ENCODE assay signal across 9 cellular contexts in the genomic region with DNA sequence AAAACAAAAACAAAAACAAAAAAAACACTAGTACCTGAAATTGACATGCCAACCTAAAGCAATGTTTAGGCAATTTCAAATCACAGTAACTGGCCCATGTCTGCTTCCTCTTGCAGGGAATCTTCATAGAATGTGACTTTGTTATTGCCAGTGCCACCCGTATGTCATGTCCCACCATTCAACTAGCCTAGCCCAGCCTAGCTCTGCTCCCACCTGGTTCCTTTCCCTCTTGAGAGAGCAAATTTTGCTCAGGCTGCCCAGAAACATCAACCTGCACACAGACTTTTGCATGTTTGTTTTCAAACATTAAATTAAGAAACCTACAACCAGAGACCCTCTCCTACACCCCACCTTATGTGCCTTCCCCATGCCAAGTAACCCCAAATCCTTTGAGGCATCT.
DNase-seq lines count a peak whose midpoint lies in the region; TF ChIP-seq lines count a peak whose summit lies in the region.
"Had no signal": no experiment of that assay in that cellular context is flagged by ENCODE, and none has a peak within 500 bp of the region (broad histone marks: within the 10 kb centered on the region; RNA-seq: fewer than 3 reads in every experiment).

No MANE protein-coding gene starts in this region.

- H3K36me3 ChIP-seq in SJSA1 (peaks cover 28% of the 10 kb centered on the region), parathyroid adenoma (ENCODE audit: control insufficient read depth, insufficient read depth, low read length) (peaks cover 24% of the 10 kb centered on the region), BE2C (peaks cover 9% of the 10 kb centered on the region), H7 (replicated peaks; ENCODE audit: control insufficient read depth, insufficient read depth, low read length) (peaks cover 4% of the 10 kb centered on the region), SJCRH30 (no peaks in the 10 kb centered on the region)

- peak overlapping the region; percentile 57 for H3K4me2 ChIP-seq in parathyroid adenoma (ENCODE audit: low read length)

- intact Hi-C loops in CD14-positive monocyte (cut with micrococcal nuclease): loop anchor here (2.0 to 10.0 kb wide), 8 partner anchors 40 to 538 kb away; no protein-coding TSS in a partner anchor

- H3K9me3 Mint-ChIP-seq in CD14-positive monocyte: peaks cover 0 to 3% (median 0%) of the 10 kb centered on the region in 7 donors

- H3K27me3 Mint-ChIP-seq in CD14-positive monocyte (ENCODE audit: low read depth in 3 of 3): peaks cover 2 to 5% (median 3%) of the 10 kb centered on the region in 3 donors

- peaks cover 36% of the 10 kb centered on the region for H3K79me2 ChIP-seq in parathyroid adenoma

- H3K27me3 ChIP-seq in SJSA1 (replicated peaks) (no peaks in the 10 kb centered on the region), parathyroid adenoma (ENCODE audit: control insufficient read depth, insufficient read depth, low read length) (no peaks in the 10 kb centered on the region), BE2C (no peaks in the 10 kb centered on the region), H7 (ENCODE audit: control insufficient read depth, insufficient read depth, low read length) (peaks cover 7% of the 10 kb centered on the region), SJCRH30 (no peaks in the 10 kb centered on the region)

- peaks cover 38% of the 10 kb centered on the region for H3K4me1 Mint-ChIP-seq in CD14-positive monocyte

- DNase-seq in CD14-positive monocyte (ENCODE audit: low spot score): no peak
- no peak for DNase-seq in SJSA1 (ENCODE audit: low read depth in 1 of 2, low spot score in 2 of 2)
- no peak for DNase-seq in epithelial cell of proximal tubule (ENCODE audit: low read depth)
- DNase-seq in BE2C: no peak
- DNase-seq in H7: no peak
- no peak for DNase-seq in stimulated activated naive CD4-positive, alpha-beta T cell treated with Interleukin-2 at 50 U/mL for 16 hours (lab: John Stamatoyannopoulos, UW)
- DNase-seq in SJCRH30: no peak
- DNase-seq: GDM1 had no signal

- H3K4me1 ChIP-seq in SJSA1 (replicated peaks) (peaks cover 26% of the 10 kb centered on the region), parathyroid adenoma (peaks cover 39% of the 10 kb centered on the region), BE2C (no peaks in the 10 kb centered on the region), SJCRH30 (no peaks in the 10 kb centered on the region)

- H3K27ac Mint-ChIP-seq in CD14-positive monocyte: peak overlapping the region; percentile 97 to 100 (median 99)

- peak overlapping the region; percentile 82 for H3K9ac ChIP-seq in parathyroid adenoma

- H3K9me3 ChIP-seq in SJSA1 (replicated peaks) (no peaks in the 10 kb centered on the region), parathyroid adenoma (ENCODE audit: control insufficient read depth, low read length) (peaks cover 16% of the 10 kb centered on the region), BE2C (no peaks in the 10 kb centered on the region), SJCRH30 (replicated peaks) (no peaks in the 10 kb centered on the region)

- peaks cover 28 to 33% of the 10 kb centered on the region in 2 donors for H3K36me3 Mint-ChIP-seq in CD14-positive monocyte

- H2AFZ ChIP-seq in parathyroid adenoma: no peak overlapping the region

- peak overlapping the region; percentile 99 to 100 for H3K4me3 Mint-ChIP-seq in CD14-positive monocyte

- H3K27ac ChIP-seq in SJSA1 (peak overlapping the region; percentile 78), parathyroid adenoma (peak overlapping the region; percentile 100), SJCRH30 (no peak overlapping the region)

- TF ChIP-seq CTCF in CD14-positive monocyte (IDR thresholded peaks at IDR 0.05): no peak
- no peak for TF ChIP-seq CTCF in epithelial cell of proximal tubule (conservative IDR thresholded peaks at IDR 0.05; ENCODE audit: low read depth, low read length)
- TF ChIP-seq CTCF in parathyroid adenoma (IDR thresholded peaks at IDR 0.05): no peak
- no peak for TF ChIP-seq CTCF in BE2C (IDR thresholded peaks at IDR 0.05; ENCODE audit: low read depth, low read length)

- no peak overlapping the region for H3K4me3 ChIP-seq in SJSA1
- peak overlapping the region; percentile 53 for H3K4me3 ChIP-seq in epithelial cell of proximal tubule (ENCODE audit: low read depth, low read length)
- H3K4me3 ChIP-seq in parathyroid adenoma (ENCODE audit: low read depth, low read length): peak overlapping the region; percentile 100
- no peak overlapping the region; the same call in 1 of the 2 replicates for H3K4me3 ChIP-seq in BE2C (ENCODE audit: low read depth, low read length)
- no peak overlapping the region for H3K4me3 ChIP-seq in H7 (ENCODE audit: insufficient read depth, low read depth, low read length)
- no peak overlapping the region for H3K4me3 ChIP-seq in SJCRH30

Comparison
In these comparisons a context has a peak if more than half of its experiments do, and no peak if none do; other contexts are left out.
1. H3K4me3 ChIP-seq: peak in epithelial cell of proximal tubule (single experiment) and parathyroid adenoma (single experiment); none in SJSA1 (single experiment), BE2C (single experiment), H7 (single experiment) and SJCRH30 (single experiment).